ENCODE assay signal across 8 cellular contexts in the genomic region with DNA sequence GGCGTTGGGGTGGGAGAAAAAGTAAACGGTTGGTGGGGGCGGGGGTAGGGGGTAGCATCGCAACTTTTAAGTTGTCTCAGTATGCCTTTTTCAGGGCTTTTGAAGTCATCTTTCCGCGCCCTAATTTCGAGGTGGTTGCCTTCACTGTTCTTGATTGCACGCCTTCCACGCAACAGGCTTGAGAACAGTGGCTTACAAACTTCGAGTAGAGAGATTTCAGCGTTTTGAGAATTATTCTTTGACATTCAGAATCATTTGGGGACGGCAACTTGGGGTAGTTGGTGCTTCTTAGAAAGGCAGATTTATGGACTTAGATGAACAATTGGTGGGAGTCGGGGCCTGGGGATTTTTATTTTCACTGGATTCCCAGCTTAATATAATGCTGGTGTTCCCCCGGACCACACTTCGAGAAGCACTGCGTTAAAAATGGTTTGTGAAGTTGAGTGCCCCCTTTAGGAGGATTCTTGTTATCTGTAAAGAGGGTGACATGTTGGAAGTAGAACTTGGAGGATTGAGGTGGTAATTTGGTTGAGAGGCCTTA. TPM values are rescaled to one million over a fixed set of nuclear protein-coding genes. Genes with fewer than 3 reads are reported as not detected.
DNase-seq lines count a peak whose midpoint lies in the region; ATAC-seq and TF ChIP-seq lines count a peak whose summit lies in the region.

No MANE protein-coding gene starts in this region.

- H3K36me3 ChIP-seq in Peyer's patch (no peaks in the 10 kb centered on the region), right atrium auricular region (peaks cover 11% of the 10 kb centered on the region)

- H3K27ac ChIP-seq in 22Rv1 (peak overlapping the region; percentile 86), Peyer's patch (peak overlapping the region; percentile 87 to 97 (median 96)), adipose tissue (ENCODE audit: low read depth, low read length) (peak overlapping the region; percentile 95), right atrium auricular region (peak overlapping the region; percentile 99 to 100)

- no peaks in the 10 kb centered on the region for H3K27me3 ChIP-seq in Peyer's patch
- no peaks in the 10 kb centered on the region for H3K27me3 ChIP-seq in right atrium auricular region

- no peak for TF ChIP-seq POLR2A in Peyer's patch (IDR thresholded peaks at IDR 0.05)

- H3K9me3 ChIP-seq in Peyer's patch, result no peaks in the 10 kb centered on the region
- H3K9me3 ChIP-seq in right atrium auricular region, result no peaks in the 10 kb centered on the region

- H3K4me3 ChIP-seq in Peyer's patch (peak overlapping the region; percentile 65 to 89 (median 82)), right atrium auricular region (peak overlapping the region; percentile 88 to 96)

- DNase-seq in GF-D8 (lab: John Stamatoyannopoulos, UW) (peak; percentile 34), Peyer's patch (peak in 2 of 3 donors; percentile 18 to 50), right atrium auricular region (ENCODE audit: low spot score) (no peak), retina (peak; percentile 63)

- ATAC-seq in HG03342 (IDR thresholded peaks at IDR 0.05; ENCODE audit: unreplicated experiment) (peak; percentile 3), HG03457 (IDR thresholded peaks at IDR 0.05; ENCODE audit: unreplicated experiment) (no peak)

- WGBS in adipose tissue, 3 donors, result 0 to 1% (median 1%) methylated on average over 16 of the region's 16 CpGs

- H3K4me1 ChIP-seq in Peyer's patch (peaks cover 0 to 40% (median 14%) of the 10 kb centered on the region in 4 donors), right atrium auricular region (peaks cover 0 to 50% of the 10 kb centered on the region in 2 donors)

- peak; percentile 51 for TF ChIP-seq CTCF in 22Rv1 (IDR thresholded peaks at IDR 0.05)
- TF ChIP-seq CTCF in Peyer's patch (IDR thresholded peaks at IDR 0.05), result peak in 4 of 6 experiments; percentile 36 to 41 (median 38)
- peak; percentile 40 to 66 for TF ChIP-seq CTCF in right atrium auricular region (IDR thresholded peaks at IDR 0.05)

RNA-seq across cellular contexts. Expression of a gene that starts 0.9 kb away (rescaled TPM):
- 10 to 100 TPM; 39.9 to 49.6 (median 44.2) TPM for total RNA-seq in Peyer's patch
- polyA plus RNA-seq in adipose tissue, result 10 to 100 TPM in 2 of 3 donors, 1 to 10 TPM in 1; 6.5 to 31.5 (median 20.1) TPM
- 10 to 100 TPM; 30.8 to 31.6 TPM for total RNA-seq in right atrium auricular region
